14 cellular contexts compared by ENCODE assay signal in genomic region chr17:17096438-17097178, GRCh38. TPM values are rescaled to one million over a fixed set of nuclear protein-coding genes. Genes with fewer than 3 reads are reported as not detected.
DNase-seq lines count a peak whose midpoint lies in the region; ATAC-seq and TF ChIP-seq lines count a peak whose summit lies in the region.
"Had no signal": no experiment of that assay in that cellular context is flagged by ENCODE, and none has a peak within 500 bp of the region (broad histone marks: within the 10 kb centered on the region; RNA-seq: fewer than 3 reads in every experiment).

No MANE protein-coding gene starts in this region.

- peaks cover 25% of the 10 kb centered on the region for H3K36me3 Mint-ChIP-seq in nephron progenitor cell (ENCODE audit: low read depth)
- no peaks in the 10 kb centered on the region for H3K36me3 Mint-ChIP-seq in activated CD8-positive, alpha-beta memory T cell treated with anti-CD3 and anti-CD28 coated beads, Interleukin-2, amount 10 ng/mL, durations not matched to agents 7 days and 5 days

- H3K4me1 ChIP-seq in Peyer's patch = peaks cover 0 to 60% (median 0%) of the 10 kb centered on the region in 4 donors

- peak overlapping the region in 3 of 4 donors; percentile 39 to 65 (median 61) for H3K27ac ChIP-seq in Peyer's patch
- H3K27ac ChIP-seq: brain microvascular endothelial cell had no signal

- no peak overlapping the region for H3K4me3 Mint-ChIP-seq in nephron progenitor cell
- H3K4me3 Mint-ChIP-seq in activated CD8-positive, alpha-beta memory T cell treated with anti-CD3 and anti-CD28 coated beads, Interleukin-2, amount 10 ng/mL, durations not matched to agents 7 days and 5 days = no peak overlapping the region
- H3K4me3 Mint-ChIP-seq: activated CD4-positive, alpha-beta memory T cell treated with anti-CD3 and anti-CD28 coated beads, Interleukin-2, amount 10 ng/mL, durations not matched to agents 7 days and 5 days had no signal

- no peak for TF ChIP-seq POLR2A in Peyer's patch (IDR thresholded peaks at IDR 0.05)

- CTCF ChIA-PET in activated CD8-positive, alpha-beta memory T cell treated with anti-CD3 and anti-CD28 coated beads, Interleukin-2, amount 10 ng/mL, durations not matched to agents 7 days and 5 days (lab: Charles Lee) = interaction anchor here (1.4 kb wide), 1 partner anchor 12 kb away, joined by 3 read pairs; no protein-coding TSS in a partner anchor

- H3K27me3 ChIP-seq in Peyer's patch = no peaks in the 10 kb centered on the region
- H3K27me3 ChIP-seq: brain microvascular endothelial cell had no signal

- peaks cover 50% of the 10 kb centered on the region for H3K4me1 Mint-ChIP-seq in nephron progenitor cell
- peaks cover 6% of the 10 kb centered on the region for H3K4me1 Mint-ChIP-seq in activated CD8-positive, alpha-beta memory T cell treated with anti-CD3 and anti-CD28 coated beads, Interleukin-2, amount 10 ng/mL, durations not matched to agents 7 days and 5 days

- H3K4me3 ChIP-seq in Peyer's patch (no peak overlapping the region), fibroblast of mammary gland (ENCODE audit: control insufficient read depth, low read depth, low read length) (no peak overlapping the region)
- H3K4me3 ChIP-seq: GM12878 had no signal

- no peaks in the 10 kb centered on the region for H3K9me3 ChIP-seq in Peyer's patch

- no peak for ATAC-seq in GM21737 (IDR thresholded peaks at IDR 0.05; ENCODE audit: unreplicated experiment)
- no peak for ATAC-seq in activated CD8-positive, alpha-beta memory T cell treated with anti-CD3 and anti-CD28 coated beads, Interleukin-2, amount 10 ng/mL, durations not matched to agents 7 days and 5 days
- ATAC-seq: GM12878, SK-N-SH treated with all-trans-retinoic acid at 6 μM for 48 hours had no signal

- no peaks in the 10 kb centered on the region for H3K27me3 Mint-ChIP-seq in nephron progenitor cell (ENCODE audit: low read depth, poor library complexity)
- H3K27me3 Mint-ChIP-seq in activated CD8-positive, alpha-beta memory T cell treated with anti-CD3 and anti-CD28 coated beads, Interleukin-2, amount 10 ng/mL, durations not matched to agents 7 days and 5 days = no peaks in the 10 kb centered on the region
- H3K27me3 Mint-ChIP-seq: activated CD4-positive, alpha-beta memory T cell treated with anti-CD3 and anti-CD28 coated beads, Interleukin-2, amount 10 ng/mL, durations not matched to agents 7 days and 5 days had no signal

- H3K36me3 ChIP-seq in Peyer's patch = no peaks in the 10 kb centered on the region

- H3K27ac Mint-ChIP-seq in nephron progenitor cell = peak overlapping the region; percentile 93
- H3K27ac Mint-ChIP-seq in activated CD8-positive, alpha-beta memory T cell treated with anti-CD3 and anti-CD28 coated beads, Interleukin-2, amount 10 ng/mL, durations not matched to agents 7 days and 5 days = no peak overlapping the region
- H3K27ac Mint-ChIP-seq: activated CD4-positive, alpha-beta memory T cell treated with anti-CD3 and anti-CD28 coated beads, Interleukin-2, amount 10 ng/mL, durations not matched to agents 7 days and 5 days had no signal

- H3K9me3 Mint-ChIP-seq in nephron progenitor cell = no peaks in the 10 kb centered on the region
- no peaks in the 10 kb centered on the region for H3K9me3 Mint-ChIP-seq in activated CD8-positive, alpha-beta memory T cell treated with anti-CD3 and anti-CD28 coated beads, Interleukin-2, amount 10 ng/mL, durations not matched to agents 7 days and 5 days (ENCODE audit: low read depth)
- H3K9me3 Mint-ChIP-seq: activated CD4-positive, alpha-beta memory T cell treated with anti-CD3 and anti-CD28 coated beads, Interleukin-2, amount 10 ng/mL, durations not matched to agents 7 days and 5 days had no signal

- no peak for TF ChIP-seq CTCF in Peyer's patch (IDR thresholded peaks at IDR 0.05)
- TF ChIP-seq CTCF in fibroblast of mammary gland (conservative IDR thresholded peaks at IDR 0.05; ENCODE audit: control insufficient read depth, insufficient read depth, low read depth, low read length) = no peak
- no peak for TF ChIP-seq CTCF in nephron progenitor cell (IDR thresholded peaks at IDR 0.05)

- peak; percentile 34 for DNase-seq in A172 (ENCODE audit: low spot score)
- DNase-seq in Peyer's patch = peak in 1 of 3 donors; percentile 53
- peak; percentile 32 for DNase-seq in fibroblast of mammary gland (ENCODE audit: low read depth)
- DNase-seq in nephron progenitor cell = no peak
- no peak for DNase-seq in activated CD8-positive, alpha-beta memory T cell treated with anti-CD3 and anti-CD28 coated beads, Interleukin-2, amount 10 ng/mL, durations not matched to agents 7 days and 5 days
- DNase-seq in DMS 273 (lab: John Stamatoyannopoulos, UW; ENCODE audit: unreplicated experiment) = no peak
- DNase-seq in stimulated activated CD4-positive, alpha-beta T cell treated with anti-CD3 and anti-CD28 coated beads, Interleukin-2, amount 100 ng/mL, for 48 hours = no peak
- DNase-seq: activated CD4-positive, alpha-beta memory T cell treated with anti-CD3 and anti-CD28 coated beads, Interleukin-2, amount 10 ng/mL, durations not matched to agents 7 days and 5 days; brain microvascular endothelial cell; kidney; NCI-H1417 treated with DMSO at 0.1 percent for 48 hours had no signal

RNA-seq across cellular contexts. Expression of gene MPRIP, which starts 54.4 kb away (rescaled TPM):
- 295 and 299 TPM in 2 replicates for total RNA-seq in A172 (2014; rRNA removed; shearing (Covaris generic))
- 100 to 1,000 TPM; 141 to 305 (median 291) TPM for total RNA-seq in Peyer's patch
- total RNA-seq in activated CD8-positive, alpha-beta memory T cell treated with anti-CD3 and anti-CD28 coated beads, Interleukin-2, amount 10 ng/mL, durations not matched to agents 7 days and 5 days = 100 to 1,000 TPM; 206 to 209 TPM

Comparison
In these comparisons a context has a peak if more than half of its experiments do, and no peak if none do; other contexts are left out.
1. DNase-seq: peak in A172 (single experiment) and fibroblast of mammary gland (single experiment); none in nephron progenitor cell (single experiment), activated CD8-positive, alpha-beta memory T cell treated with anti-CD3 and anti-CD28 coated beads, Interleukin-2, amount 10 ng/mL, durations not matched to agents 7 days and 5 days (single experiment), DMS 273 (single experiment) and stimulated activated CD4-positive, alpha-beta T cell treated with anti-CD3 and anti-CD28 coated beads, Interleukin-2, amount 100 ng/mL, for 48 hours (0 of 2).